ENCODE assay signal across 25 cellular contexts in genomic region chr9:93996863-93997262, GRCh38. TPM values are rescaled to one million over a fixed set of nuclear protein-coding genes. Genes with fewer than 3 reads are reported as not detected.
DNase-seq lines count a peak whose midpoint lies in the region; ATAC-seq, FAIRE-seq and TF ChIP-seq lines count a peak whose summit lies in the region.
"Had no signal": no experiment of that assay in that cellular context is flagged by ENCODE, and none has a peak within 500 bp of the region (broad histone marks: within the 10 kb centered on the region; RNA-seq: fewer than 3 reads in every experiment).

No MANE protein-coding gene starts in this region.

- H3K79me1 ChIP-seq in H9 (ENCODE audit: insufficient read depth, low read depth, low read length, poor library complexity, severe bottlenecking): no peaks in the 10 kb centered on the region

- no peak overlapping the region for H4K8ac ChIP-seq in H9 (replicated peaks; ENCODE audit: insufficient read length, low read depth, low read length)

- DNase-seq in H9 (no peak), M059J (ENCODE audit: low read depth) (peak; percentile 8), bronchial epithelial cell (ENCODE audit: low read depth) (peak; percentile 23), left kidney (ENCODE audit: low read depth, low spot score) (peak; percentile 36)
- DNase-seq: activated CD8-positive, alpha-beta T cell treated with anti-CD3 and anti-CD28 coated beads, Interleukin-2, amount 10 ng/mL, durations not matched to agents 7 days and 5 days; activated naive CD4-positive, alpha-beta T cell treated with anti-CD3 and anti-CD28 coated beads for 36 hours; activated T-cell treated with anti-CD3 and anti-CD28 coated beads, Interleukin-2, amount 50 U/mL, for 24 hours; effector memory CD8-positive, alpha-beta T cell; islet precursor cell; naive thymus-derived CD8-positive, alpha-beta T cell; NCI-H1092; NCI-H2081; NCI-H510A treated with DMSO at 0.1 percent for 48 hours; OCI-M1; pancreas; sigmoid colon; SK-N-SH had no signal

- no peak overlapping the region for H3K4me3 ChIP-seq in bronchial epithelial cell (ENCODE audit: low read depth, low read length)
- H3K4me3 ChIP-seq: pancreas, sigmoid colon, thoracic aorta had no signal

- FAIRE-seq in bronchial epithelial cell (lab: Jason Lieb, UNC): peak; percentile 43
- FAIRE-seq: H54, pancreas had no signal

- no peak overlapping the region for H2BK120ac ChIP-seq in H9 (ENCODE audit: low read depth, low read length, poor library complexity, severe bottlenecking)

- H2BK20ac ChIP-seq in H9 (ENCODE audit: low read depth, low read length, poor library complexity, severe bottlenecking): no peak overlapping the region

- no peak overlapping the region for H3K4ac ChIP-seq in H9 (ENCODE audit: low read depth, low read length)

- no peak overlapping the region for H3K27ac Mint-ChIP-seq in H9
- H3K27ac Mint-ChIP-seq: activated CD8-positive, alpha-beta T cell treated with anti-CD3 and anti-CD28 coated beads, Interleukin-2, amount 10 ng/mL, durations not matched to agents 7 days and 5 days; activated naive CD4-positive, alpha-beta T cell treated with anti-CD3 and anti-CD28 coated beads for 36 hours; activated T-cell treated with anti-CD3 and anti-CD28 coated beads, Interleukin-2, amount 50 U/mL, for 24 hours; effector memory CD8-positive, alpha-beta T cell; naive thymus-derived CD8-positive, alpha-beta T cell; stimulated activated memory B cell treated with anti-CD40 and anti-IgM and Interleukin-4, amounts not matched to agents 10 μg/mL and 1 μg/mL and 100 μg/mL, for 72 hours; T-helper 2 cell treated with Interferon-gamma antibody and Interleukin-4, amounts not matched to agents 5 μg/mL and 100 μg/mL, for 36 hours had no signal

- no peak overlapping the region for H2AK5ac ChIP-seq in H9 (ENCODE audit: insufficient read length, low read length)

- no peak overlapping the region for H2BK5ac ChIP-seq in H9 (ENCODE audit: insufficient read length, low read length)

- no peak overlapping the region for H3T11ph ChIP-seq in H9 (ENCODE audit: low read length)

- no peaks in the 10 kb centered on the region for H3K4me1 ChIP-seq in H9 (ENCODE audit: insufficient read depth, low read length)
- H3K4me1 ChIP-seq: sigmoid colon had no signal

- H2BK12ac ChIP-seq in H9 (ENCODE audit: insufficient read length, low read depth, low read length): no peak overlapping the region

- H2AFZ ChIP-seq in H9 (ENCODE audit: low read length): no peak overlapping the region

- ATAC-seq in HG02970 (IDR thresholded peaks at IDR 0.05; ENCODE audit: low FRiP score, unreplicated experiment) (no peak), GM21737 (IDR thresholded peaks at IDR 0.05; ENCODE audit: unreplicated experiment) (no peak), GM21447 (IDR thresholded peaks at IDR 0.05; ENCODE audit: unreplicated experiment) (no peak)
- ATAC-seq: activated CD8-positive, alpha-beta T cell treated with anti-CD3 and anti-CD28 coated beads, Interleukin-2, amount 10 ng/mL, durations not matched to agents 7 days and 5 days; effector memory CD8-positive, alpha-beta T cell; naive thymus-derived CD8-positive, alpha-beta T cell; stimulated activated memory B cell treated with anti-CD40 and anti-IgM and Interleukin-4, amounts not matched to agents 10 μg/mL and 1 μg/mL and 100 μg/mL, for 72 hours had no signal

- no peak overlapping the region for H3K27ac ChIP-seq in H9 (ENCODE audit: insufficient read length, low read depth, low read length)
- H3K27ac ChIP-seq: pancreas, sigmoid colon, thoracic aorta had no signal

- H4K91ac ChIP-seq in H9 (ENCODE audit: insufficient read length, low read depth, low read length): no peak overlapping the region

- H3K14ac ChIP-seq in H9 (ENCODE audit: insufficient read depth, low read length): no peak overlapping the region

- H3K23me2 ChIP-seq in H9 (ENCODE audit: insufficient read length, low read depth, low read length, poor library complexity, severe bottlenecking): no peaks in the 10 kb centered on the region

- no peak overlapping the region for H3K4me2 ChIP-seq in H9 (ENCODE audit: insufficient read depth, insufficient read length, low read length)
- H3K4me2 ChIP-seq: SK-N-SH had no signal

- no peak overlapping the region for H2BK15ac ChIP-seq in H9 (ENCODE audit: low read depth, low read length)

- H3K27me3 ChIP-seq in H9 (ENCODE audit: insufficient read depth, low read length): no peaks in the 10 kb centered on the region
- H3K27me3 ChIP-seq in bronchial epithelial cell (ENCODE audit: control insufficient read depth, insufficient read depth, low read length): peaks cover 2% of the 10 kb centered on the region
- H3K27me3 ChIP-seq: pancreas, sigmoid colon had no signal

- no peak overlapping the region for H3K18ac ChIP-seq in H9 (ENCODE audit: insufficient read length, low read depth, low read length)

- H3K4me1 Mint-ChIP-seq in H9: no peaks in the 10 kb centered on the region
- H3K4me1 Mint-ChIP-seq: naive thymus-derived CD8-positive, alpha-beta T cell; stimulated activated memory B cell treated with anti-CD40 and anti-IgM and Interleukin-4, amounts not matched to agents 10 μg/mL and 1 μg/mL and 100 μg/mL, for 72 hours had no signal

- no peak overlapping the region for H4K5ac ChIP-seq in H9 (ENCODE audit: insufficient read length, low read depth, low read length)

- peaks cover 2% of the 10 kb centered on the region; the same call in 1 of the 2 replicates for H3K27me3 Mint-ChIP-seq in H9 (ENCODE audit: low read depth)

- H3K4me3 Mint-ChIP-seq in H9: no peak overlapping the region
- H3K4me3 Mint-ChIP-seq: activated CD8-positive, alpha-beta T cell treated with anti-CD3 and anti-CD28 coated beads, Interleukin-2, amount 10 ng/mL, durations not matched to agents 7 days and 5 days; activated naive CD4-positive, alpha-beta T cell treated with anti-CD3 and anti-CD28 coated beads for 36 hours; activated T-cell treated with anti-CD3 and anti-CD28 coated beads, Interleukin-2, amount 50 U/mL, for 24 hours; effector memory CD8-positive, alpha-beta T cell; naive thymus-derived CD8-positive, alpha-beta T cell; stimulated activated memory B cell treated with anti-CD40 and anti-IgM and Interleukin-4, amounts not matched to agents 10 μg/mL and 1 μg/mL and 100 μg/mL, for 72 hours; T-helper 2 cell treated with Interferon-gamma antibody and Interleukin-4, amounts not matched to agents 5 μg/mL and 100 μg/mL, for 36 hours had no signal

- no peaks in the 10 kb centered on the region for H3K36me3 Mint-ChIP-seq in H9 (ENCODE audit: insufficient read depth in 1 of 3, low read depth in 3 of 3)
- H3K36me3 Mint-ChIP-seq: stimulated activated memory B cell treated with anti-CD40 and anti-IgM and Interleukin-4, amounts not matched to agents 10 μg/mL and 1 μg/mL and 100 μg/mL, for 72 hours had no signal

- H3K23ac ChIP-seq in H9 (ENCODE audit: insufficient read length, low read depth, low read length): no peak overlapping the region

- H4K20me1 ChIP-seq in H9 (ENCODE audit: control insufficient read depth, insufficient read depth, insufficient read length): no peaks in the 10 kb centered on the region

- no peak overlapping the region for H3K56ac ChIP-seq in H9 (ENCODE audit: insufficient read length, low read depth, low read length)

- no peaks in the 10 kb centered on the region for H3K79me2 ChIP-seq in H9 (ENCODE audit: insufficient read depth, low read length)

- H3K9me3 ChIP-seq in H9 (ENCODE audit: control insufficient read depth, low read depth, low read length): no peaks in the 10 kb centered on the region
- H3K9me3 ChIP-seq: pancreas, sigmoid colon, SK-N-SH, thoracic aorta had no signal

- no peak overlapping the region for H3K9ac ChIP-seq in H9 (ENCODE audit: extremely low read depth, insufficient read length, low read length)
- H3K9ac ChIP-seq: SK-N-SH had no signal

- peak; percentile 53 for TF ChIP-seq CTCF in H9 (conservative IDR thresholded peaks at IDR 0.05)
- peak; percentile 29 for TF ChIP-seq CTCF in bronchial epithelial cell (IDR thresholded peaks at IDR 0.05; ENCODE audit: insufficient read depth, low read length, severe bottlenecking)

- no peaks in the 10 kb centered on the region for H3K36me3 ChIP-seq in bronchial epithelial cell (ENCODE audit: control insufficient read depth, insufficient read depth, low read length)
- H3K36me3 ChIP-seq: pancreas, sigmoid colon, thoracic aorta had no signal

- peaks cover 0 to 2% of the 10 kb centered on the region in 2 experiments; a peak in 2 of 5 replicates for H3K9me3 Mint-ChIP-seq in H9
- H3K9me3 Mint-ChIP-seq: activated naive CD4-positive, alpha-beta T cell treated with anti-CD3 and anti-CD28 coated beads for 36 hours; activated T-cell treated with anti-CD3 and anti-CD28 coated beads, Interleukin-2, amount 50 U/mL, for 24 hours; effector memory CD8-positive, alpha-beta T cell; stimulated activated memory B cell treated with anti-CD40 and anti-IgM and Interleukin-4, amounts not matched to agents 10 μg/mL and 1 μg/mL and 100 μg/mL, for 72 hours; T-helper 2 cell treated with Interferon-gamma antibody and Interleukin-4, amounts not matched to agents 5 μg/mL and 100 μg/mL, for 36 hours had no signal

RNA-seq across cellular contexts. Expression of gene BARX1, which starts 41.7 kb away (rescaled TPM):
- total RNA-seq in H9 (2021): 1.2 TPM in 2 replicates
- 0.69 TPM in 1 of 2 replicates, not detected in the other for total RNA-seq in M059J (2014; rRNA removed; shearing (Covaris generic))
- total RNA-seq in bronchial epithelial cell: 0.13 TPM in 1 of 2 replicates, not detected in the other
- total RNA-seq: cerebellum; naive thymus-derived CD8-positive, alpha-beta T cell; sigmoid colon; thoracic aorta had no signal
